Comparison of ENCODE assay signal across 8 cellular contexts in the genomic region with DNA sequence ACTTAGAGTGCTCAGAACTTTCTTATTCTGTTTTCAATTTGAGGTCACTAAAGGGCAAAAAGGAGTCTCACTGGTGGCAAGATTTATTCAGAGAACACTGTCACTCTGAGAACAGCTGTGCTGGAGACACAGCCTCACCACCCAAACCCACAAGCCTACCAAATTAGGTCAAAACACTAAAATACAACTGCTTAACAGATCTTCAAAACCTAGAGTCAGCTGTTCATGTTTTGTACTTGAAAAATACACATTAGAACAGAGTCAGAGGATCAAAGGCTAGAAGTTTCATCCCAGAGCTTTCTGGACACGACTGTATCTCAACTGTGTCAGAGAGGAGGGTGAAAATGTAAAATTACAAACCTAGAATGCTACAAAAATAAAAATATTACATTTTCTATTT.
DNase-seq lines count a peak whose midpoint lies in the region; ATAC-seq and TF ChIP-seq lines count a peak whose summit lies in the region.

No MANE protein-coding gene starts in this region.

- H3K4me2 ChIP-seq in mammary epithelial cell (ENCODE audit: insufficient read depth, low read depth, low read length): no peak overlapping the region

- peak; percentile 97 for ATAC-seq in GM18867 (IDR thresholded peaks at IDR 0.05; ENCODE audit: unreplicated experiment)

- WGBS in mammary epithelial cell (ENCODE audit: low coverage, missing lambda C conversion rate): 67% methylated on average over 1 of the region's 1 CpG
- 55 to 60% methylated on average over 1 of the region's 1 CpG for WGBS in tibial nerve, 2 donors

- BruUV-seq in mammary epithelial cell (replicated peaks; lab: Mats Ljungman, UMichigan): no TSS peak

- H3K27me3 ChIP-seq in SJCRH30: no peaks in the 10 kb centered on the region
- no peaks in the 10 kb centered on the region for H3K27me3 ChIP-seq in mammary epithelial cell (ENCODE audit: insufficient read depth, low read length)
- H3K27me3 ChIP-seq in tibial nerve: no peaks in the 10 kb centered on the region

- TF ChIP-seq EP300 in tibial nerve (IDR thresholded peaks at IDR 0.05): no peak

- H2AFZ ChIP-seq in mammary epithelial cell (ENCODE audit: low read depth, low read length): no peak overlapping the region

- intact Hi-C loops in mammary epithelial cell (cut with micrococcal nuclease): no loop called here
- intact Hi-C loops in posterior cingulate gyrus (cut with DNase I): no loop called here

- CTCF ChIA-PET in mammary epithelial cell (lab: Charles Lee; ENCODE audit: low non-redundant PET): no interaction called here

- H3K36me3 ChIP-seq in SJCRH30 (no peaks in the 10 kb centered on the region), mammary epithelial cell (ENCODE audit: insufficient read depth, low read length) (peaks cover 5% of the 10 kb centered on the region), tibial nerve (peaks cover 0 to 51% (median 0%) of the 10 kb centered on the region in 3 donors)

- DNase-seq in HCEC 1CT: peak; percentile 13
- peak; percentile 79 to 93 for DNase-seq in SJCRH30
- DNase-seq in renal cortical epithelial cell (ENCODE audit: low read depth): peak; percentile 57
- DNase-seq in mammary epithelial cell: no peak
- no peak for DNase-seq in tibial nerve (ENCODE audit: low spot score in 2 of 2)
- DNase-seq in posterior cingulate gyrus: no peak
- DNase-seq in GF-D8 (lab: John Stamatoyannopoulos, UW): no peak

- no peak overlapping the region for H3K9ac ChIP-seq in mammary epithelial cell (ENCODE audit: insufficient read depth, low read length)

- in situ Hi-C loops in mammary epithelial cell (cut with MboI; ENCODE audit: low sequenced_read_pairs in 2 of 2): no loop called here

- TF ChIP-seq CTCF in mammary epithelial cell (conservative IDR thresholded peaks at IDR 0.05 in 1 of 2, IDR thresholded peaks at IDR 0.05 in 1 of 2; ENCODE audit: extremely low read depth in 1 of 2, insufficient read depth in 1 of 2, low read depth in 1 of 2, low read length in 2 of 2) (no peak), tibial nerve (IDR thresholded peaks at IDR 0.05) (no peak)

- peak overlapping the region; percentile 49 for H3K27ac ChIP-seq in SJCRH30
- no peak overlapping the region for H3K27ac ChIP-seq in mammary epithelial cell (ENCODE audit: insufficient read depth, low read depth, low read length)
- no peak overlapping the region for H3K27ac ChIP-seq in tibial nerve

- H3K4me1 ChIP-seq in SJCRH30 (peaks cover 27% of the 10 kb centered on the region), mammary epithelial cell (ENCODE audit: insufficient read depth, low read length) (no peaks in the 10 kb centered on the region), tibial nerve (peaks cover 0 to 5% (median 2%) of the 10 kb centered on the region in 4 donors)

- no peak for TF ChIP-seq POLR2A in tibial nerve (IDR thresholded peaks at IDR 0.05)

- H4K20me1 ChIP-seq in mammary epithelial cell (ENCODE audit: insufficient read depth, low read length): no peaks in the 10 kb centered on the region

- dilution Hi-C loops in mammary epithelial cell (cut with HindIII; ENCODE audit: low sequenced_read_pairs): no loop called here

- H3K79me2 ChIP-seq in mammary epithelial cell (ENCODE audit: insufficient read depth, low read length): no peaks in the 10 kb centered on the region

- H3K4me3 ChIP-seq in SJCRH30 (no peak overlapping the region), mammary epithelial cell (replicated peaks in 1 of 3; ENCODE audit: insufficient read depth in 1 of 3, low read depth in 2 of 3, low read length in 3 of 3) (no peak overlapping the region), tibial nerve (no peak overlapping the region)

- H3K9me3 ChIP-seq in SJCRH30 (replicated peaks) (no peaks in the 10 kb centered on the region; the same call in 1 of the 2 replicates), mammary epithelial cell (replicated peaks; ENCODE audit: insufficient read depth, low read length) (no peaks in the 10 kb centered on the region), tibial nerve (no peaks in the 10 kb centered on the region)

Comparison
In these comparisons a context has a peak if more than half of its experiments do, and no peak if none do; other contexts are left out.
1. DNase-seq: peak in HCEC 1CT (single experiment), SJCRH30 (2 of 2) and renal cortical epithelial cell (single experiment); none in mammary epithelial cell (single experiment), tibial nerve (0 of 2), posterior cingulate gyrus (0 of 10) and GF-D8 (single experiment).